ENCODE assay signal across 2 cellular contexts in the genomic region with DNA sequence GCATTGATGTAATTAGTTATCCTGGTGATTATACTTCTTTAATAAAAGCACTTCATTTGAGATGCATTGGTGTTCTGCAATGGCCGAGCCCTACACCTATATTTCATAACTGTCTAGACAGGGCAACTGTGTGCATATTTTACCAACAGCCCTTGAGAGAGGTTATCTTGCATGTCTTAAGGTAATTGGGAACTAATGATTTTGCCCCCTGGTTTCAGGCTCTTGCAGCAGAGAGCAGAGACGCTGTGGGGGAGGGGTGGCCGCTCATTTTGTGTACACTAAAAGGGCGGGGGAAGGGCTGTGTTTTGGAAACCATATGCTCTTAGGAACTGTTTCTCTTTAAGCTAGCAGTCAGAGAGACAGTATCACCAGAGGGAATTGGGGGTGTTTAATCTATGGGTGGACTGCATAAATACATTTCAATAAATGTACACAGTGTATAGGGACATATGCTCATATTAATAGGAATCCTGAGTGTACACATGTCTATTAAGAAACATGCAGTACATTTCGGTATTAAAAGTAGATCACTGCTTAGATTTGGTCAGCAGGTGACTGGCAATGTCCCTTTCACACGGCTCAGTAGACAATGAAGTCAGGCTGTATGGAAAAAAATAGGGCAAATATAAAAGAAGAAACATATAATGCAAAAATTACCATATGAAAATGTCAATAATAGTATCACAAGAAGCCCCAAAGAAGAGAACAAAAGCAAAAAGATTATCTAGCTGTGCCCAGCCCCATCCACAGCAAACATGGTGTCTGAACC.
TF ChIP-seq lines count a peak whose summit lies in the region.

No MANE protein-coding gene starts in this region.

TF ChIP-seq in GM23338, 12 proteins besides CTCF, POLR2A, EP300 and RAD21 (continued from another document):
- TF ChIP-seq, protein P1, sequence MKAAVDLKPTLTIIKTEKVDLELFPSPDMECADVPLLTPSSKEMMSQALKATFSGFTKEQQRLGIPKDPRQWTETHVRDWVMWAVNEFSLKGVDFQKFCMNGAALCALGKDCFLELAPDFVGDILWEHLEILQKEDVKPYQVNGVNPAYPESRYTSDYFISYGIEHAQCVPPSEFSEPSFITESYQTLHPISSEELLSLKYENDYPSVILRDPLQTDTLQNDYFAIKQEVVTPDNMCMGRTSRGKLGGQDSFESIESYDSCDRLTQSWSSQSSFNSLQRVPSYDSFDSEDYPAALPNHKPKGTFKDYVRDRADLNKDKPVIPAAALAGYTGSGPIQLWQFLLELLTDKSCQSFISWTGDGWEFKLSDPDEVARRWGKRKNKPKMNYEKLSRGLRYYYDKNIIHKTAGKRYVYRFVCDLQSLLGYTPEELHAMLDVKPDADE (IDR thresholded peaks at IDR 0.05): no peak
- TF ChIP-seq EZH2phosphoT487 (IDR thresholded peaks at IDR 0.05; ENCODE audit: unreplicated experiment): no peak

TF ChIP-seq in K562, 482 proteins besides CTCF, POLR2A, EP300 and RAD21 (continued from another document and continues in another):
- TF ChIP-seq, protein P2, sequence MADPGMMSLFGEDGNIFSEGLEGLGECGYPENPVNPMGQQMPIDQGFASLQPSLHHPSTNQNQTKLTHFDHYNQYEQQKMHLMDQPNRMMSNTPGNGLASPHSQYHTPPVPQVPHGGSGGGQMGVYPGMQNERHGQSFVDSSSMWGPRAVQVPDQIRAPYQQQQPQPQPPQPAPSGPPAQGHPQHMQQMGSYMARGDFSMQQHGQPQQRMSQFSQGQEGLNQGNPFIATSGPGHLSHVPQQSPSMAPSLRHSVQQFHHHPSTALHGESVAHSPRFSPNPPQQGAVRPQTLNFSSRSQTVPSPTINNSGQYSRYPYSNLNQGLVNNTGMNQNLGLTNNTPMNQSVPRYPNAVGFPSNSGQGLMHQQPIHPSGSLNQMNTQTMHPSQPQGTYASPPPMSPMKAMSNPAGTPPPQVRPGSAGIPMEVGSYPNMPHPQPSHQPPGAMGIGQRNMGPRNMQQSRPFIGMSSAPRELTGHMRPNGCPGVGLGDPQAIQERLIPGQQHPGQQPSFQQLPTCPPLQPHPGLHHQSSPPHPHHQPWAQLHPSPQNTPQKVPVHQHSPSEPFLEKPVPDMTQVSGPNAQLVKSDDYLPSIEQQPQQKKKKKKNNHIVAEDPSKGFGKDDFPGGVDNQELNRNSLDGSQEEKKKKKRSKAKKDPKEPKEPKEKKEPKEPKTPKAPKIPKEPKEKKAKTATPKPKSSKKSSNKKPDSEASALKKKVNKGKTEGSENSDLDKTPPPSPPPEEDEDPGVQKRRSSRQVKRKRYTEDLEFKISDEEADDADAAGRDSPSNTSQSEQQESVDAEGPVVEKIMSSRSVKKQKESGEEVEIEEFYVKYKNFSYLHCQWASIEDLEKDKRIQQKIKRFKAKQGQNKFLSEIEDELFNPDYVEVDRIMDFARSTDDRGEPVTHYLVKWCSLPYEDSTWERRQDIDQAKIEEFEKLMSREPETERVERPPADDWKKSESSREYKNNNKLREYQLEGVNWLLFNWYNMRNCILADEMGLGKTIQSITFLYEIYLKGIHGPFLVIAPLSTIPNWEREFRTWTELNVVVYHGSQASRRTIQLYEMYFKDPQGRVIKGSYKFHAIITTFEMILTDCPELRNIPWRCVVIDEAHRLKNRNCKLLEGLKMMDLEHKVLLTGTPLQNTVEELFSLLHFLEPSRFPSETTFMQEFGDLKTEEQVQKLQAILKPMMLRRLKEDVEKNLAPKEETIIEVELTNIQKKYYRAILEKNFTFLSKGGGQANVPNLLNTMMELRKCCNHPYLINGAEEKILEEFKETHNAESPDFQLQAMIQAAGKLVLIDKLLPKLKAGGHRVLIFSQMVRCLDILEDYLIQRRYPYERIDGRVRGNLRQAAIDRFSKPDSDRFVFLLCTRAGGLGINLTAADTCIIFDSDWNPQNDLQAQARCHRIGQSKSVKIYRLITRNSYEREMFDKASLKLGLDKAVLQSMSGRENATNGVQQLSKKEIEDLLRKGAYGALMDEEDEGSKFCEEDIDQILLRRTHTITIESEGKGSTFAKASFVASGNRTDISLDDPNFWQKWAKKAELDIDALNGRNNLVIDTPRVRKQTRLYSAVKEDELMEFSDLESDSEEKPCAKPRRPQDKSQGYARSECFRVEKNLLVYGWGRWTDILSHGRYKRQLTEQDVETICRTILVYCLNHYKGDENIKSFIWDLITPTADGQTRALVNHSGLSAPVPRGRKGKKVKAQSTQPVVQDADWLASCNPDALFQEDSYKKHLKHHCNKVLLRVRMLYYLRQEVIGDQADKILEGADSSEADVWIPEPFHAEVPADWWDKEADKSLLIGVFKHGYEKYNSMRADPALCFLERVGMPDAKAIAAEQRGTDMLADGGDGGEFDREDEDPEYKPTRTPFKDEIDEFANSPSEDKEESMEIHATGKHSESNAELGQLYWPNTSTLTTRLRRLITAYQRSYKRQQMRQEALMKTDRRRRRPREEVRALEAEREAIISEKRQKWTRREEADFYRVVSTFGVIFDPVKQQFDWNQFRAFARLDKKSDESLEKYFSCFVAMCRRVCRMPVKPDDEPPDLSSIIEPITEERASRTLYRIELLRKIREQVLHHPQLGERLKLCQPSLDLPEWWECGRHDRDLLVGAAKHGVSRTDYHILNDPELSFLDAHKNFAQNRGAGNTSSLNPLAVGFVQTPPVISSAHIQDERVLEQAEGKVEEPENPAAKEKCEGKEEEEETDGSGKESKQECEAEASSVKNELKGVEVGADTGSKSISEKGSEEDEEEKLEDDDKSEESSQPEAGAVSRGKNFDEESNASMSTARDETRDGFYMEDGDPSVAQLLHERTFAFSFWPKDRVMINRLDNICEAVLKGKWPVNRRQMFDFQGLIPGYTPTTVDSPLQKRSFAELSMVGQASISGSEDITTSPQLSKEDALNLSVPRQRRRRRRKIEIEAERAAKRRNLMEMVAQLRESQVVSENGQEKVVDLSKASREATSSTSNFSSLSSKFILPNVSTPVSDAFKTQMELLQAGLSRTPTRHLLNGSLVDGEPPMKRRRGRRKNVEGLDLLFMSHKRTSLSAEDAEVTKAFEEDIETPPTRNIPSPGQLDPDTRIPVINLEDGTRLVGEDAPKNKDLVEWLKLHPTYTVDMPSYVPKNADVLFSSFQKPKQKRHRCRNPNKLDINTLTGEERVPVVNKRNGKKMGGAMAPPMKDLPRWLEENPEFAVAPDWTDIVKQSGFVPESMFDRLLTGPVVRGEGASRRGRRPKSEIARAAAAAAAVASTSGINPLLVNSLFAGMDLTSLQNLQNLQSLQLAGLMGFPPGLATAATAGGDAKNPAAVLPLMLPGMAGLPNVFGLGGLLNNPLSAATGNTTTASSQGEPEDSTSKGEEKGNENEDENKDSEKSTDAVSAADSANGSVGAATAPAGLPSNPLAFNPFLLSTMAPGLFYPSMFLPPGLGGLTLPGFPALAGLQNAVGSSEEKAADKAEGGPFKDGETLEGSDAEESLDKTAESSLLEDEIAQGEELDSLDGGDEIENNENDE (IDR thresholded peaks at IDR 0.05; ENCODE audit: low read depth, low read length): no peak
- TF ChIP-seq MAFG (tag; conservative IDR thresholded peaks at IDR 0.05) (no peak), ARNT (IDR thresholded peaks at IDR 0.05) (0 out of 4 replicates have a peak, but pooled peaks of 1 of the 2 experiments have one; percentile 53), JUND (IDR thresholded peaks at IDR 0.05; ENCODE audit: borderline replicate concordance, low read depth, low read length) (0 out of 2 replicates have a peak, but pooled peaks have one; percentile 53), JUND (tag; IDR thresholded peaks at IDR 0.05; ENCODE audit: borderline replicate concordance, low read depth, low read length) (no peak; the same call in 2 of the 3 replicates), FOSL1 (tag; conservative IDR thresholded peaks at IDR 0.05) (no peak), CTBP1 (IDR thresholded peaks at IDR 0.05; ENCODE audit: borderline replicate concordance) (peak; percentile 35; the same call in 1 of the 2 replicates), CBFB (CRISPR knock-in tag; IDR thresholded peaks at IDR 0.05) (no peak), ZNF133 (CRISPR knock-in tag; IDR thresholded peaks at IDR 0.05) (no peak), ZNF354B (CRISPR knock-in tag; IDR thresholded peaks at IDR 0.05) (no peak), SMARCA4 (IDR thresholded peaks at IDR 0.05) (peak; percentile 54; the same call in 1 of the 2 replicates), MYC (IDR thresholded peaks at IDR 0.05; ENCODE audit: low read depth, low read length) (peak; percentile 76), MYC (CRISPR knock-in tag; IDR thresholded peaks at IDR 0.05; ENCODE audit: borderline replicate concordance, low read depth) (no peak), RFX7 (CRISPR knock-in tag; IDR thresholded peaks at IDR 0.05) (no peak), FOXK2 (conservative IDR thresholded peaks at IDR 0.05 in 1 of 2, IDR thresholded peaks at IDR 0.05 in 1 of 2; ENCODE audit: low read depth in 2 of 2) (peak; percentile 10 to 33; a peak in 1 of 4 replicates), ZNF121 (CRISPR knock-in tag; conservative IDR thresholded peaks at IDR 0.05) (no peak), ETS2 (tag; IDR thresholded peaks at IDR 0.05; ENCODE audit: borderline replicate concordance, poor library complexity, severe bottlenecking) (no peak), SIRT6 (IDR thresholded peaks at IDR 0.05; ENCODE audit: low read depth, low read length) (no peak), CC2D1A (IDR thresholded peaks at IDR 0.05) (no peak), ZFP30 (CRISPR knock-in tag; IDR thresholded peaks at IDR 0.05; ENCODE audit: borderline replicate concordance) (no peak), ZBED1 (IDR thresholded peaks at IDR 0.05) (no peak), NR2C1 (IDR thresholded peaks at IDR 0.05) (no peak), NR2C1 (tag; IDR thresholded peaks at IDR 0.05) (peak; percentile 56; the same call in 1 of the 2 replicates), U2AF1 (optimal IDR thresholded peaks at IDR 0.05; ENCODE audit: low read depth, low read length) (no peak), E2F3 (CRISPR knock-in tag; IDR thresholded peaks at IDR 0.05) (no peak), ATF1 (CRISPR knock-in tag; IDR thresholded peaks at IDR 0.05) (no peak), ATF1 (tag; IDR thresholded peaks at IDR 0.05) (no peak), ZNF699 (CRISPR knock-in tag; IDR thresholded peaks at IDR 0.05; ENCODE audit: insufficient replicate concordance) (no peak), DPF2 (IDR thresholded peaks at IDR 0.05) (peak; percentile 67; the same call in 1 of the 2 replicates), TBL1XR1 (IDR thresholded peaks at IDR 0.05; ENCODE audit: low read length in 2 of 2) (peak in 1 of 2 experiments; percentile 85; a peak in 1 of 4 replicates), PRPF4 (IDR thresholded peaks at IDR 0.05; ENCODE audit: insufficient read depth, low read depth, low read length, poor library complexity, severe bottlenecking) (no peak), NFRKB (IDR thresholded peaks at IDR 0.05; ENCODE audit: low read depth) (0 out of 2 replicates have a peak, but pooled peaks have one; percentile 27), GATA2 (CRISPR knock-in tag; IDR thresholded peaks at IDR 0.05) (no peak)
- TF ChIP-seq, protein P3, sequence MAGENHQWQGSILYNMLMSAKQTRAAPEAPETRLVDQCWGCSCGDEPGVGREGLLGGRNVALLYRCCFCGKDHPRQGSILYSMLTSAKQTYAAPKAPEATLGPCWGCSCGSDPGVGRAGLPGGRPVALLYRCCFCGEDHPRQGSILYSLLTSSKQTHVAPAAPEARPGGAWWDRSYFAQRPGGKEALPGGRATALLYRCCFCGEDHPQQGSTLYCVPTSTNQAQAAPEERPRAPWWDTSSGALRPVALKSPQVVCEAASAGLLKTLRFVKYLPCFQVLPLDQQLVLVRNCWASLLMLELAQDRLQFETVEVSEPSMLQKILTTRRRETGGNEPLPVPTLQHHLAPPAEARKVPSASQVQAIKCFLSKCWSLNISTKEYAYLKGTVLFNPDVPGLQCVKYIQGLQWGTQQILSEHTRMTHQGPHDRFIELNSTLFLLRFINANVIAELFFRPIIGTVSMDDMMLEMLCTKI (IDR thresholded peaks at IDR 0.05; ENCODE audit: partially characterized antibody): no peak
- TF ChIP-seq, protein P4, sequence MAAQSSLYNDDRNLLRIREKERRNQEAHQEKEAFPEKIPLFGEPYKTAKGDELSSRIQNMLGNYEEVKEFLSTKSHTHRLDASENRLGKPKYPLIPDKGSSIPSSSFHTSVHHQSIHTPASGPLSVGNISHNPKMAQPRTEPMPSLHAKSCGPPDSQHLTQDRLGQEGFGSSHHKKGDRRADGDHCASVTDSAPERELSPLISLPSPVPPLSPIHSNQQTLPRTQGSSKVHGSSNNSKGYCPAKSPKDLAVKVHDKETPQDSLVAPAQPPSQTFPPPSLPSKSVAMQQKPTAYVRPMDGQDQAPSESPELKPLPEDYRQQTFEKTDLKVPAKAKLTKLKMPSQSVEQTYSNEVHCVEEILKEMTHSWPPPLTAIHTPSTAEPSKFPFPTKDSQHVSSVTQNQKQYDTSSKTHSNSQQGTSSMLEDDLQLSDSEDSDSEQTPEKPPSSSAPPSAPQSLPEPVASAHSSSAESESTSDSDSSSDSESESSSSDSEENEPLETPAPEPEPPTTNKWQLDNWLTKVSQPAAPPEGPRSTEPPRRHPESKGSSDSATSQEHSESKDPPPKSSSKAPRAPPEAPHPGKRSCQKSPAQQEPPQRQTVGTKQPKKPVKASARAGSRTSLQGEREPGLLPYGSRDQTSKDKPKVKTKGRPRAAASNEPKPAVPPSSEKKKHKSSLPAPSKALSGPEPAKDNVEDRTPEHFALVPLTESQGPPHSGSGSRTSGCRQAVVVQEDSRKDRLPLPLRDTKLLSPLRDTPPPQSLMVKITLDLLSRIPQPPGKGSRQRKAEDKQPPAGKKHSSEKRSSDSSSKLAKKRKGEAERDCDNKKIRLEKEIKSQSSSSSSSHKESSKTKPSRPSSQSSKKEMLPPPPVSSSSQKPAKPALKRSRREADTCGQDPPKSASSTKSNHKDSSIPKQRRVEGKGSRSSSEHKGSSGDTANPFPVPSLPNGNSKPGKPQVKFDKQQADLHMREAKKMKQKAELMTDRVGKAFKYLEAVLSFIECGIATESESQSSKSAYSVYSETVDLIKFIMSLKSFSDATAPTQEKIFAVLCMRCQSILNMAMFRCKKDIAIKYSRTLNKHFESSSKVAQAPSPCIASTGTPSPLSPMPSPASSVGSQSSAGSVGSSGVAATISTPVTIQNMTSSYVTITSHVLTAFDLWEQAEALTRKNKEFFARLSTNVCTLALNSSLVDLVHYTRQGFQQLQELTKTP (IDR thresholded peaks at IDR 0.05; ENCODE audit: low read depth in 1 of 2, partially characterized antibody in 2 of 2): peak in 1 of 2 experiments; percentile 62
- TF ChIP-seq, protein P5, sequence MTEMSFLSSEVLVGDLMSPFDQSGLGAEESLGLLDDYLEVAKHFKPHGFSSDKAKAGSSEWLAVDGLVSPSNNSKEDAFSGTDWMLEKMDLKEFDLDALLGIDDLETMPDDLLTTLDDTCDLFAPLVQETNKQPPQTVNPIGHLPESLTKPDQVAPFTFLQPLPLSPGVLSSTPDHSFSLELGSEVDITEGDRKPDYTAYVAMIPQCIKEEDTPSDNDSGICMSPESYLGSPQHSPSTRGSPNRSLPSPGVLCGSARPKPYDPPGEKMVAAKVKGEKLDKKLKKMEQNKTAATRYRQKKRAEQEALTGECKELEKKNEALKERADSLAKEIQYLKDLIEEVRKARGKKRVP (CRISPR knock-in tag; IDR thresholded peaks at IDR 0.05): peak; percentile 92
- TF ChIP-seq, protein P6, sequence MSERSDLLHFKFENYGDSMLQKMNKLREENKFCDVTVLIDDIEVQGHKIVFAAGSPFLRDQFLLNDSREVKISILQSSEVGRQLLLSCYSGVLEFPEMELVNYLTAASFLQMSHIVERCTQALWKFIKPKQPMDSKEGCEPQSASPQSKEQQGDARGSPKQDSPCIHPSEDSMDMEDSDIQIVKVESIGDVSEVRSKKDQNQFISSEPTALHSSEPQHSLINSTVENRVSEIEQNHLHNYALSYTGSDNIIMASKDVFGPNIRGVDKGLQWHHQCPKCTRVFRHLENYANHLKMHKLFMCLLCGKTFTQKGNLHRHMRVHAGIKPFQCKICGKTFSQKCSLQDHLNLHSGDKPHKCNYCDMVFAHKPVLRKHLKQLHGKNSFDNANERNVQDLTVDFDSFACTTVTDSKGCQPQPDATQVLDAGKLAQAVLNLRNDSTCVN (CRISPR knock-in tag; IDR thresholded peaks at IDR 0.05): no peak
